ENCODE assay signal across 17 cellular contexts in genomic region chr10:75803816-75804576, GRCh38.
DNase-seq lines count a peak whose midpoint lies in the region; ATAC-seq and TF ChIP-seq lines count a peak whose summit lies in the region.
"Had no signal": no experiment of that assay in that cellular context is flagged by ENCODE, and none has a peak within 500 bp of the region (broad histone marks: within the 10 kb centered on the region; RNA-seq: fewer than 3 reads in every experiment).

No MANE protein-coding gene starts in this region.

- H3K27me3 ChIP-seq in esophagus muscularis mucosa (no peaks in the 10 kb centered on the region), neural progenitor cell (no peaks in the 10 kb centered on the region)
- H3K27me3 ChIP-seq: BLaER1 treated with 17β-estradiol and CSF1 and Interleukin-3, amounts not matched to agents 10 nM and 100 nM; neutrophil; suprapubic skin had no signal

- no peak overlapping the region for H3K4me2 ChIP-seq in neural progenitor cell
- H3K4me2 ChIP-seq: BLaER1 treated with 17β-estradiol and CSF1 and Interleukin-3, amounts not matched to agents 10 nM and 100 nM had no signal

- no peaks in the 10 kb centered on the region for H3K79me2 ChIP-seq in neural progenitor cell (ENCODE audit: low read depth)

- no peaks in the 10 kb centered on the region for H3K9me3 ChIP-seq in esophagus muscularis mucosa
- no peaks in the 10 kb centered on the region for H3K9me3 ChIP-seq in neural progenitor cell (ENCODE audit: low read depth)
- H3K9me3 ChIP-seq: BLaER1 treated with 17β-estradiol and CSF1 and Interleukin-3, amounts not matched to agents 10 nM and 100 nM; neutrophil; suprapubic skin had no signal

- no peak overlapping the region for H3K27ac ChIP-seq in esophagus muscularis mucosa (replicated peaks in 1 of 4)
- no peak overlapping the region for H3K27ac ChIP-seq in neural progenitor cell
- H3K27ac ChIP-seq: BLaER1 treated with 17β-estradiol and CSF1 and Interleukin-3, amounts not matched to agents 10 nM and 100 nM; neutrophil; suprapubic skin had no signal

- no peak overlapping the region for H3K27ac Mint-ChIP-seq in neural progenitor cell
- H3K27ac Mint-ChIP-seq: activated naive CD4-positive, alpha-beta T cell treated with anti-CD3 and anti-CD28 coated beads, Interleukin-2, amount 50 U/mL, for 72 hours had no signal

- 89% methylated on average over 15 of the region's 15 CpGs for WGBS in esophagus muscularis mucosa

- H3K4me1 ChIP-seq in esophagus muscularis mucosa (peaks cover 0 to 16% (median 5%) of the 10 kb centered on the region in 4 donors), neural progenitor cell (peaks cover 16% of the 10 kb centered on the region)
- H3K4me1 ChIP-seq: BLaER1 treated with 17β-estradiol and CSF1 and Interleukin-3, amounts not matched to agents 10 nM and 100 nM; suprapubic skin had no signal

- no peak overlapping the region for H2AFZ ChIP-seq in neural progenitor cell (replicated peaks)

- H3F3A ChIP-seq in neural progenitor cell (ENCODE audit: low read depth): no peaks in the 10 kb centered on the region

- H3K4me1 Mint-ChIP-seq in neural progenitor cell: peaks cover 25% of the 10 kb centered on the region

- no peak for TF ChIP-seq EP300 in esophagus muscularis mucosa (IDR thresholded peaks at IDR 0.05)

- no peak for TF ChIP-seq CTCF in esophagus muscularis mucosa (IDR thresholded peaks at IDR 0.05)
- TF ChIP-seq CTCF in neural progenitor cell (IDR thresholded peaks at IDR 0.05): no peak
- TF ChIP-seq CTCF in GM20000 (IDR thresholded peaks at IDR 0.05; ENCODE audit: extremely low read depth, missing control alignments): no peak

- intact Hi-C loops in Right ventricle myocardium superior (cut with DNase I): no loop called here
- intact Hi-C loops in cardiac septum (cut with DNase I): no loop called here
- intact Hi-C loops in esophagus muscularis mucosa (cut with DNase I): no loop called here

- ATAC-seq in Right ventricle myocardium superior (ENCODE audit: poor library complexity): peak; percentile 60
- ATAC-seq: activated naive CD4-positive, alpha-beta T cell treated with anti-CD3 and anti-CD28 coated beads, Interleukin-2, amount 50 U/mL, for 72 hours; left lobe of liver had no signal

- no peaks in the 10 kb centered on the region for H4K20me1 ChIP-seq in neural progenitor cell (ENCODE audit: low read depth)
- H4K20me1 ChIP-seq: BLaER1 treated with 17β-estradiol and CSF1 and Interleukin-3, amounts not matched to agents 10 nM and 100 nM had no signal

- peak; percentile 50 for DNase-seq in Right ventricle myocardium superior
- no peak for DNase-seq in cardiac septum (ENCODE audit: low spot score)
- peak; percentile 31 for DNase-seq in esophagus muscularis mucosa (ENCODE audit: extremely low spot score)
- DNase-seq in neural progenitor cell (ENCODE audit: low spot score): no peak
- DNase-seq in GM20000 (ENCODE audit: low spot score): no peak
- DNase-seq in SIG-M5 (lab: John Stamatoyannopoulos, UW): no peak
- no peak for DNase-seq in NCI-H146 treated with DMSO at 0.1 percent for 48 hours (lab: John Stamatoyannopoulos, UW; ENCODE audit: unreplicated experiment)
- no peak for DNase-seq in LoVo (ENCODE audit: low spot score)
- DNase-seq: effector memory CD4-positive, alpha-beta T cell; NCI-H146; NCI-H510A treated with DMSO at 0.1 percent for 48 hours; stimulated activated CD4-positive, alpha-beta T cell treated with anti-CD3 and anti-CD28 coated beads, Interleukin-15, amount 100 ng/mL, for 24 hours had no signal

- peaks cover 9% of the 10 kb centered on the region for H3K9me3 Mint-ChIP-seq in neural progenitor cell

- no peak for TF ChIP-seq POLR2A in esophagus muscularis mucosa (IDR thresholded peaks at IDR 0.05; ENCODE audit: low read depth)

- H3K4me3 ChIP-seq in esophagus muscularis mucosa (no peak overlapping the region), neural progenitor cell (no peak overlapping the region)
- H3K4me3 ChIP-seq: BLaER1 treated with 17β-estradiol and CSF1 and Interleukin-3, amounts not matched to agents 10 nM and 100 nM; suprapubic skin had no signal

- H3K36me3 Mint-ChIP-seq in neural progenitor cell: no peaks in the 10 kb centered on the region
- H3K36me3 Mint-ChIP-seq: activated naive CD4-positive, alpha-beta T cell treated with anti-CD3 and anti-CD28 coated beads, Interleukin-2, amount 50 U/mL, for 72 hours had no signal

- peaks cover 2% of the 10 kb centered on the region for H3K27me3 Mint-ChIP-seq in neural progenitor cell (ENCODE audit: insufficient read depth, low read depth)

- H3K36me3 ChIP-seq in esophagus muscularis mucosa (no peaks in the 10 kb centered on the region), neural progenitor cell (no peaks in the 10 kb centered on the region)
- H3K36me3 ChIP-seq: BLaER1 treated with 17β-estradiol and CSF1 and Interleukin-3, amounts not matched to agents 10 nM and 100 nM; neutrophil; suprapubic skin had no signal

- H3K4me3 Mint-ChIP-seq in neural progenitor cell: peak overlapping the region; percentile 66

- no peak overlapping the region for H3K9ac ChIP-seq in neural progenitor cell
- H3K9ac ChIP-seq: BLaER1 treated with 17β-estradiol and CSF1 and Interleukin-3, amounts not matched to agents 10 nM and 100 nM had no signal

Comparison
In these comparisons a context has a peak if more than half of its experiments do, and no peak if none do; other contexts are left out.
1. DNase-seq: peak in Right ventricle myocardium superior (single experiment) and esophagus muscularis mucosa (single experiment); none in cardiac septum (single experiment), neural progenitor cell (single experiment), GM20000 (single experiment), SIG-M5 (single experiment), NCI-H146 treated with DMSO at 0.1 percent for 48 hours (single experiment) and LoVo (single experiment).